1 cellular context compared by ENCODE assay signal in the genomic region with DNA sequence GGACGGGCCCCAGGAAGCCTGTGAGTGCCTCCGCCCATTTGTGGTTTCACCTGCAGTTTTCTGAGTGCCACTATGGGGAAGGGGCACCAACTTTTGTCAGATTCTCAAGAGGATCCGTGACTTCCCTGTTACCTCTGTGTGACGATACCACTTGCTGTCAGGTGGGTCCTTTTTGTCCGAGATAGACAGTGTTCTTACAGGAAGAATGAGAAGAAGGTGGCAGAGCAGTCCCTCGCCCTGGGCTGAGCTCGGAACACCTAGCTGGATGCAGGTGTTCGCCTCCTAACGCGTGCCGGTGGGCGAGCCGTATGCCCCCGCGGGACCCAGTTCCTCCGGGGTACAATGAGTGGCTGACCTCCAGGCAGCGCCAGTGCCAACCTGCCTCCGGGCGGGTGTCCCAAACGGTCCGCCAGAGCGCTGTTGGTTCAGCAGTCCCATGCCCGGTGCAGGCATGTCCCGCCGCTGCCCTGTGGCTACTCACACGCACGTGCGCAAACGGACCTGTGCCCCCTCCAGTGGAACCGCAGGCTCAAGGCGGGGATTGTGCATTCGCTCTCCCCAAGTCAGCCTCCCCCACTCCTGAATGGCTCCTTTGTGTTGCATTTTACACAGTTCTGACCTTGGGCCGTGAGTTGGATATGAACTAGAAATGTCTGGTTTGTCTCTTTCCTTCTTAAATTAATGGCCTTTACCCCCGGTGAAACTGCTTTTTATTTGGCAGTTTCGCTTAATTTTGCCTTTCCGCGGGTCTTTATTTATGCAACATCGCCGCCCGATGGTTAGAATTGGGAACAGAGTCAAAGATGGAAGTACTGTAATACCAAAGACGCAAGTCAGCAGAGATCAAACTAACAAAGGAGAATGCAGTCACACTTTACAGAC.
A peak's percentile ranks its signal among the peaks of the same experiment; 100 is the strongest.
TF ChIP-seq lines count a peak whose summit lies in the region.

No MANE protein-coding gene starts in this region.

TF ChIP-seq in IMR-90, 13 proteins besides CTCF, POLR2A, EP300 and RAD21 (continued from another document):
- TF ChIP-seq BHLHE40 (IDR thresholded peaks at IDR 0.05; ENCODE audit: low read depth, low read length) (peak; percentile 87), MXI1 (IDR thresholded peaks at IDR 0.05; ENCODE audit: borderline replicate concordance, low read depth, low read length) (peak; percentile 79; the same call in 1 of the 2 replicates), CEBPB (IDR thresholded peaks at IDR 0.05; ENCODE audit: low read depth, low read length) (no peak), MAZ (IDR thresholded peaks at IDR 0.05; ENCODE audit: borderline replicate concordance, low read depth, low read length) (peak; percentile 40; the same call in 1 of the 2 replicates)
- TF ChIP-seq, protein P1, sequence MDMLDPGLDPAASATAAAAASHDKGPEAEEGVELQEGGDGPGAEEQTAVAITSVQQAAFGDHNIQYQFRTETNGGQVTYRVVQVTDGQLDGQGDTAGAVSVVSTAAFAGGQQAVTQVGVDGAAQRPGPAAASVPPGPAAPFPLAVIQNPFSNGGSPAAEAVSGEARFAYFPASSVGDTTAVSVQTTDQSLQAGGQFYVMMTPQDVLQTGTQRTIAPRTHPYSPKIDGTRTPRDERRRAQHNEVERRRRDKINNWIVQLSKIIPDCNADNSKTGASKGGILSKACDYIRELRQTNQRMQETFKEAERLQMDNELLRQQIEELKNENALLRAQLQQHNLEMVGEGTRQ (IDR thresholded peaks at IDR 0.05; ENCODE audit: low read depth, low read length): no peak
